ENCODE assay signal across 8 cellular contexts in the genomic region with DNA sequence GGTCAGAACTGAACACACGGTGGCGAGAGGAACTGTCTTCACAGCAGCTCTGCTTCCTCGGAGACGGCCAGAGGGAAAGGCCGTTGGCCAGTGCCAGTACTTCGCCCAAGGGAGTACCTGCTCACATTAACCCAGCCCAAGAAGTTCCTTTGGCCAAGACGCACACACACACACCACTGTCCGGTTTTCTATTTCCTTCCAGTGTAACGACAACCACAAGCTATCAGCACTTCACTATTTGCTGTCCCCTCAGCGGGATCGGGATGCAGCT. TPM values are rescaled to one million over a fixed set of nuclear protein-coding genes. Genes with fewer than 3 reads are reported as not detected.
DNase-seq lines count a peak whose midpoint lies in the region; FAIRE-seq and TF ChIP-seq lines count a peak whose summit lies in the region.

No MANE protein-coding gene starts in this region.

- H3K79me2 ChIP-seq in ACC112 (ENCODE audit: control insufficient read depth, insufficient read depth, low read length, unreplicated experiment) = peaks cover 72% of the 10 kb centered on the region

- no peak for FAIRE-seq in HTR-8/SVneo (lab: Jason Lieb, UNC)

- H2AFZ ChIP-seq in ACC112 (ENCODE audit: low read length, unreplicated experiment) = peak overlapping the region; percentile 99

- H3K4me1 Mint-ChIP-seq in T-helper 1 cell treated with Interleukin-12 subunit alpha and Interleukin-12 subunit beta and Interleukin-4 antibody, amounts not matched to agents 30 μg/mL and 1 μg/mL, for 36 hours (ENCODE audit: low read depth) = peaks cover 19% of the 10 kb centered on the region

- no peaks in the 10 kb centered on the region for H3K27me3 Mint-ChIP-seq in T-helper 1 cell treated with Interleukin-12 subunit alpha and Interleukin-12 subunit beta and Interleukin-4 antibody, amounts not matched to agents 30 μg/mL and 1 μg/mL, for 36 hours (ENCODE audit: low read depth)

- H3K4me1 ChIP-seq in ACC112 (ENCODE audit: control insufficient read depth, insufficient read depth, low read length, unreplicated experiment) (peaks cover 24% of the 10 kb centered on the region), muscle layer of colon (ENCODE audit: insufficient read depth, low read length) (peaks cover 37% of the 10 kb centered on the region), vagina (peaks cover 45% of the 10 kb centered on the region)

- peak overlapping the region; percentile 97 for H3K27ac Mint-ChIP-seq in T-helper 1 cell treated with Interleukin-12 subunit alpha and Interleukin-12 subunit beta and Interleukin-4 antibody, amounts not matched to agents 30 μg/mL and 1 μg/mL, for 36 hours

- H3K4me3 ChIP-seq in ACC112 (ENCODE audit: low read depth, low read length) = peak overlapping the region; percentile 100
- peak overlapping the region; percentile 90 for H3K4me3 ChIP-seq in GM12864 (ENCODE audit: low read depth, low read length)
- H3K4me3 ChIP-seq in muscle layer of colon (ENCODE audit: low read depth in 1 of 2, low read length in 2 of 2) = peak overlapping the region; percentile 88 to 95
- peak overlapping the region; percentile 94 to 98 for H3K4me3 ChIP-seq in vagina

- peaks cover 21% of the 10 kb centered on the region for H3K36me3 Mint-ChIP-seq in T-helper 1 cell treated with Interleukin-12 subunit alpha and Interleukin-12 subunit beta and Interleukin-4 antibody, amounts not matched to agents 30 μg/mL and 1 μg/mL, for 36 hours (ENCODE audit: low read depth)

- no peak for TF ChIP-seq POLR2A in vagina (IDR thresholded peaks at IDR 0.05)

- H3K36me3 ChIP-seq in ACC112 (ENCODE audit: insufficient read depth, low read length) = peaks cover 19% of the 10 kb centered on the region
- no peaks in the 10 kb centered on the region for H3K36me3 ChIP-seq in muscle layer of colon (ENCODE audit: insufficient read depth, low read length)
- no peaks in the 10 kb centered on the region for H3K36me3 ChIP-seq in vagina

- intact Hi-C loops in vagina (cut with DNase I) = loop anchor here (10.0 kb wide), 1 partner anchor 51 kb away; the partner anchor contains the start of gene DHRS11

- H3K9me3 Mint-ChIP-seq in T-helper 1 cell treated with Interleukin-12 subunit alpha and Interleukin-12 subunit beta and Interleukin-4 antibody, amounts not matched to agents 30 μg/mL and 1 μg/mL, for 36 hours = no peaks in the 10 kb centered on the region

- no peaks in the 10 kb centered on the region for H3K9me3 ChIP-seq in muscle layer of colon (ENCODE audit: low read length)
- H3K9me3 ChIP-seq in vagina = no peaks in the 10 kb centered on the region

- DNase-seq in GM12864 (ENCODE audit: low read depth) = peak; percentile 35
- peak; percentile 54 for DNase-seq in HTR-8/SVneo (ENCODE audit: insufficient read length, low spot score)
- no peak for DNase-seq in epithelial cell of prostate (ENCODE audit: low read depth, low spot score)
- no peak for DNase-seq in vagina (ENCODE audit: extremely low spot score in 2 of 2)
- DNase-seq in GF-D8 (lab: John Stamatoyannopoulos, UW) = no peak

- H3K9ac ChIP-seq in muscle layer of colon (ENCODE audit: low read length) = peak overlapping the region; percentile 97

- peak overlapping the region; percentile 99 for H3K27ac ChIP-seq in ACC112 (ENCODE audit: low read depth, low read length)
- peak overlapping the region; percentile 96 for H3K27ac ChIP-seq in epithelial cell of prostate
- peak overlapping the region; percentile 99 for H3K27ac ChIP-seq in muscle layer of colon (ENCODE audit: low read depth, low read length)
- peak overlapping the region; percentile 100 for H3K27ac ChIP-seq in vagina

- H3K27me3 ChIP-seq in ACC112 (ENCODE audit: insufficient read depth, low read length) (no peaks in the 10 kb centered on the region), muscle layer of colon (ENCODE audit: control insufficient read depth in 1 of 2, insufficient read depth in 2 of 2, low read length in 2 of 2) (no peaks in the 10 kb centered on the region), vagina (no peaks in the 10 kb centered on the region)

- H3K4me3 Mint-ChIP-seq in T-helper 1 cell treated with Interleukin-12 subunit alpha and Interleukin-12 subunit beta and Interleukin-4 antibody, amounts not matched to agents 30 μg/mL and 1 μg/mL, for 36 hours = peak overlapping the region; percentile 100

- TF ChIP-seq CTCF in GM12864 (IDR thresholded peaks at IDR 0.05; ENCODE audit: low read depth, low read length, missing control alignments) (no peak), vagina (IDR thresholded peaks at IDR 0.05) (no peak)

RNA-seq across cellular contexts. Expression of gene GGNBP2, which starts 0.7 kb away (rescaled TPM):
- 47.9 TPM for total RNA-seq in vagina

RNA-seq across cellular contexts. Expression of gene PIGW, which starts 9.2 kb away (rescaled TPM):
- total RNA-seq in vagina = 3.2 TPM

RNA-seq across cellular contexts. Expression of gene MYO19, which starts 9.3 kb away (rescaled TPM):
- 112 TPM for total RNA-seq in vagina

RNA-seq across cellular contexts. Expression of gene DHRS11, which starts 47.7 kb away (rescaled TPM):
- 12.0 TPM for total RNA-seq in vagina

RNA-seq across cellular contexts. Expression of gene MRM1, which starts 57.4 kb away (rescaled TPM):
- total RNA-seq in vagina = 2.7 TPM

Comparison
In these comparisons a context has a peak if more than half of its experiments do, and no peak if none do; other contexts are left out.
1. DNase-seq: peak in GM12864 (single experiment) and HTR-8/SVneo (single experiment); none in epithelial cell of prostate (single experiment), vagina (0 of 2) and GF-D8 (single experiment).
2. Peak in every context shown above with its lines, with median percentiles within 50 percentile points of each other: H3K27ac ChIP-seq and H3K4me3 ChIP-seq.